Comparison of ENCODE assay signal across 38 cellular contexts in genomic region chrX:107167163-107167921, GRCh38. TPM values are rescaled to one million over a fixed set of nuclear protein-coding genes. Genes with fewer than 3 reads are reported as not detected.
"Had no signal": no experiment of that assay in that cellular context is flagged by ENCODE, and none has a peak within 500 bp of the region (broad histone marks: within the 10 kb centered on the region; RNA-seq: fewer than 3 reads in every experiment).

No MANE protein-coding gene starts in this region.

- H3K4me1 Mint-ChIP-seq: activated CD4-positive, alpha-beta T cell treated with anti-CD3 and anti-CD28 coated beads, Interleukin-2, amount 10 ng/mL, durations not matched to agents 24 days and 14 days; activated naive CD4-positive, alpha-beta T cell treated with anti-CD3 and anti-CD28 coated beads, Interleukin-2, amount 50 U/mL, for 24 hours; activated naive CD8-positive, alpha-beta T cell treated with anti-CD3 and anti-CD28 coated beads for 36 hours; brain; central memory CD8-positive, alpha-beta T cell; endodermal cell had no signal

- ATAC-seq: activated CD4-positive, alpha-beta T cell treated with anti-CD3 and anti-CD28 coated beads for 36 hours; activated CD8-positive, alpha-beta memory T cell treated with anti-CD3 and anti-CD28 coated beads, Interleukin-2, amount 10 ng/mL, durations not matched to agents 7 days and 5 days; activated CD8-positive, alpha-beta T cell treated with anti-CD3 and anti-CD28 coated beads, Interleukin-2, amount 10 ng/mL, durations not matched to agents 7 days and 5 days; activated naive CD8-positive, alpha-beta T cell treated with anti-CD3 and anti-CD28 coated beads, Interleukin-2, amount 50 U/mL, for 24 hours; gastroesophageal sphincter; heart right ventricle had no signal

- H3K9me3 Mint-ChIP-seq: activated CD4-positive, alpha-beta memory T cell treated with anti-CD3 and anti-CD28 coated beads for 36 hours; activated CD4-positive, alpha-beta T cell treated with anti-CD3 and anti-CD28 coated beads, Interleukin-2, amount 10 ng/mL, durations not matched to agents 24 days and 14 days; activated naive CD4-positive, alpha-beta T cell treated with anti-CD3 and anti-CD28 coated beads for 36 hours; activated naive CD4-positive, alpha-beta T cell treated with anti-CD3 and anti-CD28 coated beads, Interleukin-2, amount 50 U/mL, for 24 hours; activated naive CD8-positive, alpha-beta T cell treated with anti-CD3 and anti-CD28 coated beads for 36 hours; activated naive CD8-positive, alpha-beta T cell treated with anti-CD3 and anti-CD28 coated beads, Interleukin-2, amount 50 U/mL, for 24 hours; activated T-helper 1 cell treated with anti-CD3 and anti-CD28 coated beads, Interleukin-12 subunit alpha, Interleukin-12 subunit beta, Interleukin-2, Interleukin-4 antibody, amounts not matched to agents 30 ng/mL and 10 ng/mL and 1 ng/mL, durations not matched to agents 14 hours and 24 hours and 36 hours; activated T-helper 2 cell treated with anti-CD3 and anti-CD28 coated beads, Interferon-gamma antibody, Interleukin-2, Interleukin-4, amounts not matched to agents 10 μg/mL and 5 μg/mL and 100 μg/mL, durations not matched to agents 14 hours and 24 hours and 36 hours; central memory CD8-positive, alpha-beta T cell had no signal

- H3K4me1 ChIP-seq: adrenal gland, breast epithelium, esophagus squamous epithelium, gastroesophageal sphincter, heart right ventricle had no signal

- H3K27me3 Mint-ChIP-seq: activated CD4-positive, alpha-beta memory T cell treated with anti-CD3 and anti-CD28 coated beads for 36 hours; activated CD4-positive, alpha-beta T cell treated with anti-CD3 and anti-CD28 coated beads for 36 hours; activated CD4-positive, alpha-beta T cell treated with anti-CD3 and anti-CD28 coated beads, Interleukin-2, amount 10 ng/mL, durations not matched to agents 24 days and 14 days; activated CD8-positive, alpha-beta memory T cell treated with anti-CD3 and anti-CD28 coated beads, Interleukin-2, amount 10 ng/mL, durations not matched to agents 7 days and 5 days; activated naive CD4-positive, alpha-beta T cell treated with anti-CD3 and anti-CD28 coated beads, Interleukin-2, amount 50 U/mL, for 24 hours; activated naive CD8-positive, alpha-beta T cell treated with anti-CD3 and anti-CD28 coated beads for 36 hours; activated naive CD8-positive, alpha-beta T cell treated with anti-CD3 and anti-CD28 coated beads, Interleukin-2, amount 50 U/mL, for 24 hours; central memory CD8-positive, alpha-beta T cell had no signal

- H3K9me3 ChIP-seq: adrenal gland, breast epithelium, esophagus squamous epithelium, gastroesophageal sphincter, heart right ventricle had no signal

- H3K27ac ChIP-seq: adrenal gland, breast epithelium, esophagus squamous epithelium, gastroesophageal sphincter, heart right ventricle had no signal

- H3K27ac Mint-ChIP-seq: activated CD4-positive, alpha-beta memory T cell treated with anti-CD3 and anti-CD28 coated beads for 36 hours; activated CD4-positive, alpha-beta T cell treated with anti-CD3 and anti-CD28 coated beads for 36 hours; activated CD4-positive, alpha-beta T cell treated with anti-CD3 and anti-CD28 coated beads, Interleukin-2, amount 10 ng/mL, durations not matched to agents 24 days and 14 days; activated CD8-positive, alpha-beta memory T cell treated with anti-CD3 and anti-CD28 coated beads, Interleukin-2, amount 10 ng/mL, durations not matched to agents 7 days and 5 days; activated CD8-positive, alpha-beta T cell treated with anti-CD3 and anti-CD28 coated beads, Interleukin-2, amount 10 ng/mL, durations not matched to agents 7 days and 5 days; activated naive CD4-positive, alpha-beta T cell treated with anti-CD3 and anti-CD28 coated beads for 36 hours; activated naive CD4-positive, alpha-beta T cell treated with anti-CD3 and anti-CD28 coated beads, Interleukin-2, amount 50 U/mL, for 24 hours; activated naive CD8-positive, alpha-beta T cell treated with anti-CD3 and anti-CD28 coated beads for 36 hours; activated naive CD8-positive, alpha-beta T cell treated with anti-CD3 and anti-CD28 coated beads, Interleukin-2, amount 50 U/mL, for 24 hours; activated T-helper 1 cell treated with anti-CD3 and anti-CD28 coated beads, Interleukin-12 subunit alpha, Interleukin-12 subunit beta, Interleukin-2, Interleukin-4 antibody, amounts not matched to agents 30 ng/mL and 10 ng/mL and 1 ng/mL, durations not matched to agents 14 hours and 24 hours and 36 hours; activated T-helper 2 cell treated with anti-CD3 and anti-CD28 coated beads, Interferon-gamma antibody, Interleukin-2, Interleukin-4, amounts not matched to agents 10 μg/mL and 5 μg/mL and 100 μg/mL, durations not matched to agents 14 hours and 24 hours and 36 hours; brain; endodermal cell had no signal

- H3K36me3 Mint-ChIP-seq: activated CD4-positive, alpha-beta memory T cell treated with anti-CD3 and anti-CD28 coated beads for 36 hours; activated CD8-positive, alpha-beta memory T cell treated with anti-CD3 and anti-CD28 coated beads, Interleukin-2, amount 10 ng/mL, durations not matched to agents 7 days and 5 days; activated naive CD4-positive, alpha-beta T cell treated with anti-CD3 and anti-CD28 coated beads, Interleukin-2, amount 50 U/mL, for 24 hours; brain had no signal

- H3K36me3 ChIP-seq: adrenal gland, breast epithelium, esophagus squamous epithelium, gastroesophageal sphincter, heart right ventricle had no signal

- H3K4me3 ChIP-seq: adrenal gland, breast epithelium, esophagus squamous epithelium, gastroesophageal sphincter, heart right ventricle had no signal

- H3K4me3 Mint-ChIP-seq: activated CD4-positive, alpha-beta memory T cell treated with anti-CD3 and anti-CD28 coated beads for 36 hours; activated CD4-positive, alpha-beta T cell treated with anti-CD3 and anti-CD28 coated beads for 36 hours; activated CD4-positive, alpha-beta T cell treated with anti-CD3 and anti-CD28 coated beads, Interleukin-2, amount 10 ng/mL, durations not matched to agents 24 days and 14 days; activated CD8-positive, alpha-beta memory T cell treated with anti-CD3 and anti-CD28 coated beads, Interleukin-2, amount 10 ng/mL, durations not matched to agents 7 days and 5 days; activated CD8-positive, alpha-beta T cell treated with anti-CD3 and anti-CD28 coated beads, Interleukin-2, amount 10 ng/mL, durations not matched to agents 7 days and 5 days; activated naive CD4-positive, alpha-beta T cell treated with anti-CD3 and anti-CD28 coated beads for 36 hours; activated naive CD4-positive, alpha-beta T cell treated with anti-CD3 and anti-CD28 coated beads, Interleukin-2, amount 50 U/mL, for 24 hours; activated naive CD8-positive, alpha-beta T cell treated with anti-CD3 and anti-CD28 coated beads for 36 hours; activated naive CD8-positive, alpha-beta T cell treated with anti-CD3 and anti-CD28 coated beads, Interleukin-2, amount 50 U/mL, for 24 hours; activated T-helper 1 cell treated with anti-CD3 and anti-CD28 coated beads, Interleukin-12 subunit alpha, Interleukin-12 subunit beta, Interleukin-2, Interleukin-4 antibody, amounts not matched to agents 30 ng/mL and 10 ng/mL and 1 ng/mL, durations not matched to agents 14 hours and 24 hours and 36 hours; brain; central memory CD8-positive, alpha-beta T cell; endodermal cell had no signal

- DNase-seq: activated CD4-positive, alpha-beta memory T cell treated with anti-CD3 and anti-CD28 coated beads for 36 hours; activated CD4-positive, alpha-beta T cell treated with anti-CD3 and anti-CD28 coated beads for 36 hours; activated CD4-positive, alpha-beta T cell treated with anti-CD3 and anti-CD28 coated beads, Interleukin-2, amount 10 ng/mL, durations not matched to agents 24 days and 14 days; activated CD4-positive, CD25-positive, alpha-beta regulatory T cell; activated CD4-positive, CD25-positive, alpha-beta regulatory T cell treated with anti-CD3 and anti-CD28 coated beads, Interleukin-2, amount 50 U/mL, for 72 hours; activated CD8-positive, alpha-beta memory T cell treated with anti-CD3 and anti-CD28 coated beads, Interleukin-2, amount 10 ng/mL, durations not matched to agents 7 days and 5 days; activated CD8-positive, alpha-beta memory T cell treated with anti-CD3 and anti-CD28 coated beads, Interleukin-2, amount 50 U/mL, for 4 hours; activated CD8-positive, alpha-beta T cell treated with anti-CD3 and anti-CD28 coated beads, Interleukin-2, amount 10 ng/mL, durations not matched to agents 7 days and 5 days; activated effector memory CD4-positive, alpha-beta T cell treated with anti-CD3 and anti-CD28 coated beads, Interleukin-2, amount 50 U/mL, for 16 hours; activated naive CD4-positive, alpha-beta T cell treated with anti-CD3 and anti-CD28 coated beads for 36 hours; activated naive CD8-positive, alpha-beta T cell treated with anti-CD3 and anti-CD28 coated beads for 36 hours; activated naive CD8-positive, alpha-beta T cell treated with anti-CD3 and anti-CD28 coated beads, Interleukin-2, amount 50 U/mL, for 24 hours; activated T-cell treated with anti-CD3 and anti-CD28 coated beads, Interleukin-2, amount 50 U/mL, for 1 hour; activated T-cell treated with anti-CD3 and anti-CD28 coated beads, Interleukin-2, amount 50 U/mL, for 48 hours; adrenal gland; amygdala; aorta; effector CD8-positive, alpha-beta T cell; endodermal cell; esophagus squamous epithelium; foreskin melanocyte; heart right ventricle; T-helper 2 cell had no signal

- H3K27me3 ChIP-seq: adrenal gland, esophagus squamous epithelium, gastroesophageal sphincter had no signal

RNA-seq across cellular contexts. Expression of gene NUP62CL, which starts 38.9 kb away (rescaled TPM):
- total RNA-seq: fibroblast of villous mesenchyme, glomerular endothelial cell had no signal
- polyA plus RNA-seq: aorta, fibroblast of lung had no signal

RNA-seq across cellular contexts. Expression of gene DNAAF6, which starts 39.1 kb away (rescaled TPM):
- total RNA-seq: activated CD4-positive, alpha-beta memory T cell treated with anti-CD3 and anti-CD28 coated beads for 36 hours; activated CD4-positive, alpha-beta T cell treated with anti-CD3 and anti-CD28 coated beads for 36 hours; activated CD4-positive, alpha-beta T cell treated with anti-CD3 and anti-CD28 coated beads, Interleukin-2, amount 10 ng/mL, durations not matched to agents 24 days and 14 days; activated CD8-positive, alpha-beta memory T cell treated with anti-CD3 and anti-CD28 coated beads for 36 hours; activated CD8-positive, alpha-beta memory T cell treated with anti-CD3 and anti-CD28 coated beads, Interleukin-2, amount 10 ng/mL, durations not matched to agents 7 days and 5 days; activated CD8-positive, alpha-beta T cell treated with anti-CD3 and anti-CD28 coated beads, Interleukin-2, amount 10 ng/mL, durations not matched to agents 7 days and 5 days; activated naive CD4-positive, alpha-beta T cell treated with anti-CD3 and anti-CD28 coated beads for 36 hours; activated naive CD8-positive, alpha-beta T cell treated with anti-CD3 and anti-CD28 coated beads for 36 hours; activated T-helper 1 cell treated with anti-CD3 and anti-CD28 coated beads, Interleukin-12 subunit alpha, Interleukin-12 subunit beta, Interleukin-2, Interleukin-4 antibody, amounts not matched to agents 30 ng/mL and 10 ng/mL and 1 ng/mL, durations not matched to agents 14 hours and 24 hours and 36 hours; activated T-helper 2 cell treated with anti-CD3 and anti-CD28 coated beads, Interferon-gamma antibody, Interleukin-2, Interleukin-4, amounts not matched to agents 10 μg/mL and 5 μg/mL and 100 μg/mL, durations not matched to agents 14 hours and 24 hours and 36 hours; adrenal gland; aorta; breast epithelium; cardiac septum; dermis microvascular lymphatic vessel endothelial cell; endodermal cell; esophagus squamous epithelium; fibroblast of lung; fibroblast of villous mesenchyme; glomerular endothelial cell; heart right ventricle; T-helper 1 cell treated with Interleukin-12 subunit alpha and Interleukin-12 subunit beta and Interleukin-4 antibody, amounts not matched to agents 30 ng/mL and 1 ng/mL, for 36 hours had no signal
- polyA plus RNA-seq: adrenal gland, aorta, esophagus, fibroblast of lung, heart right ventricle had no signal
